ENCODE assay signal across 8 cellular contexts in the genomic region with DNA sequence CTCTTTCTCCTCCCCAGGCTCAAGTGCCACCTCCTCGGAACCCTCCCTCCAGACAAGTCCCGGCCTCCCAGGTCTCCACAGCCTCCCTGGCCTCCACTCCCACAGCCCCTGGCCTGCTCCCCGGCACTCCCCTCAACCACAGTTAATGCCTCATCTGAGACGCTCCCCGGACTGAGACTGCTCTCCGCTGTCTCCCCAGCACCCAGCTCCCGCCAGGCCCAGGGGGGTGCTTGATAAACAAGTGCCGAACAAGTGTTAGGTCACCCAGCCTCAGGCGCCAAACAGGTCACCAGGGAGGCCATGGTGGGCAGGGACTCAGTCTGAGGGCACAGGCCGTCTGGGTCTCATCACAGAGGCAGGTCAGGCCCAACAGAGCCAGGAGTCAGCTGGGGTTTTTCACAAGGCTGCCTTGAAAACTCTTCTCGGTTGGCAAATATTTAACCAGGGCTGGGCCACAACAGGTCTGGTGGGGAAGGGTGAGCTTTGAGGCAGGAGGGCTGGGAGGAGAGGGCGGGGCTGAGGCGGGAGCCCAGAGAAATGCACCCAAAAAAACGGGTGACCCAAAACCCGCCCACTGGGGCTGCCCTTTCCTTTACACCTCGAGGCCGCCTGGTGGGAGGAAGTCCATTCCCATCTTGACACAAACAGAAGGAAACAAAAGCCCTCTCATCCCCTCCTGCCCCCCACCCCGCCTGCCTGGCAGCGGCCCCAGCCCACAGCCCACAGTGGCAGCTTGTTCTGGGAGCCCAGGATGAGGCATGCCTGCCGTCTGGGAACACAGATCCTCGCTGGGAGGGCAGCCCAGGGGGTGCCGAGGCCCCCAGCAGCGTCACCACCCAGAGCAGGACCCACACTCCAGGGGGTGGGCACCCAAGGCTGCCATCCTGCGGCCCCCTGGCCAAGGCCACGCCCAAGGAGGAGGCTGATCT.
A peak's percentile ranks its signal among the peaks of the same experiment; 100 is the strongest.
DNase-seq lines count a peak whose midpoint lies in the region; ATAC-seq and TF ChIP-seq lines count a peak whose summit lies in the region.

No MANE protein-coding gene starts in this region.

- peak; percentile 73 for DNase-seq in iris pigment epithelial cell (ENCODE audit: low read depth)
- DNase-seq in CD8-positive, alpha-beta memory T cell = no peak
- no peak for DNase-seq in activated CD4-positive, alpha-beta T cell treated with anti-CD3 and anti-CD28 coated beads, Interleukin-2, amount 50 U/mL, for 48 hours

- CTCF ChIA-PET in CD8-positive, alpha-beta memory T cell (lab: Charles Lee) = interaction anchor here (1.4 kb wide), 1 partner anchor 20 kb away, joined by 3 read pairs; no protein-coding TSS in a partner anchor

- no peak overlapping the region for H3K27ac Mint-ChIP-seq in CD8-positive, alpha-beta memory T cell

- peaks cover 3 to 15% (median 10%) of the 10 kb centered on the region in 3 donors for H3K4me1 Mint-ChIP-seq in CD8-positive, alpha-beta memory T cell

- peak overlapping the region; percentile 77 for H3K27ac ChIP-seq in C4-2B
- H3K27ac ChIP-seq in angular gyrus (ENCODE audit: low read depth, low read length) = peak overlapping the region; percentile 24
- H3K27ac ChIP-seq in temporal lobe (ENCODE audit: low read depth, low read length) = peak overlapping the region; percentile 30
- H3K27ac ChIP-seq in CD8-positive, alpha-beta memory T cell (ENCODE audit: low read depth, low read length) = no peak overlapping the region

- no peak for TF ChIP-seq CTCF in C4-2B (conservative IDR thresholded peaks at IDR 0.05)

- H3K9me3 ChIP-seq in CD8-positive, alpha-beta memory T cell (ENCODE audit: low read length) = no peaks in the 10 kb centered on the region

- no peak overlapping the region for H3K4me3 ChIP-seq in CD8-positive, alpha-beta memory T cell (ENCODE audit: low read length)

- H3K27me3 Mint-ChIP-seq in CD8-positive, alpha-beta memory T cell = peaks cover 0 to 3% of the 10 kb centered on the region in 2 donors

- no peaks in the 10 kb centered on the region for H3K9me3 Mint-ChIP-seq in CD8-positive, alpha-beta memory T cell

- peaks cover 0 to 1% (median 0%) of the 10 kb centered on the region in 3 donors for H3K36me3 Mint-ChIP-seq in CD8-positive, alpha-beta memory T cell

- no peaks in the 10 kb centered on the region for H3K4me1 ChIP-seq in CD8-positive, alpha-beta memory T cell (ENCODE audit: insufficient read depth, low read length)

- no peak overlapping the region for H3K4me3 Mint-ChIP-seq in CD8-positive, alpha-beta memory T cell

- H3K27me3 ChIP-seq in CD8-positive, alpha-beta memory T cell (ENCODE audit: insufficient read depth, low read length, poor library complexity, severe bottlenecking) = no peaks in the 10 kb centered on the region

- peak; percentile 59 for ATAC-seq in HG02981 (IDR thresholded peaks at IDR 0.05; ENCODE audit: unreplicated experiment)
- ATAC-seq in GM18520 (IDR thresholded peaks at IDR 0.05; ENCODE audit: unreplicated experiment) = no peak

- no peaks in the 10 kb centered on the region for H3K36me3 ChIP-seq in CD8-positive, alpha-beta memory T cell (ENCODE audit: insufficient read depth, low read length)

- POLR2A ChIA-PET in CD8-positive, alpha-beta memory T cell (lab: Charles Lee) = no interaction called here
